Comparison of ENCODE assay signal across 1 cellular context in the genomic region with DNA sequence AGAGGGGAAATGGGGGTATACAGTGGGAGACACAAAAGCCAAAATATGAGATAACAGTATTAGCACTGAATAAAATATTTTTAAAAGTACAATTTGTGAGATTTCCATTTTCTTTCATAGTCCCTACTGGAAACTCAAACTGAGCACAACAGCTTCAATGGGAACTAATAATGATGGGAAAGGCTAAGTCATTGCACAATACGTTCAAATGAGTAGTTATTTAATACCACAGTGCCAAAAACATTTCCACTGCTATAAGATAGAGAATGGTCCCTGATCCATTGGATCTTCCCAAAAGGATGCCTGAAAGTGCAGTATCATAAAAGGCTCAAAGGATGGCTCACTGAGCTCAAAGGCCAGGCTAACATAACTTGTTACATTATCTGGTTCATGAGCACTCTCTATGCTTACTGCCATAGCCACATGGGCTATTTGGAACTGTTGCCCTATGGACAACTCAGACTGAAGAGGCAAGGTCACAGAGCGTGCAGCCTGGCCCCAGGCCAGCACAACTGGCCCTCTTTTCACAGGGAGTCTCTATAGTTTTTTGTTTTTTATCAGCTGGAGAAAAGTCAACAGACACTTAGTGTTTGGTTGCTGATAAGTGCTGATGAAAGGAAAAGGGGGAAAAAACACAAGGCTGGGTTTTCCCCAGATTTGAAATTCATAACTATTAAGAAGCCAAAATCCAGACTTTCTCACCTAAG.
TF ChIP-seq lines count a peak whose summit lies in the region.

No MANE protein-coding gene starts in this region.

TF ChIP-seq in liver, 16 proteins besides CTCF, POLR2A, EP300 and RAD21 (continued from another document):
- TF ChIP-seq, protein P1, sequence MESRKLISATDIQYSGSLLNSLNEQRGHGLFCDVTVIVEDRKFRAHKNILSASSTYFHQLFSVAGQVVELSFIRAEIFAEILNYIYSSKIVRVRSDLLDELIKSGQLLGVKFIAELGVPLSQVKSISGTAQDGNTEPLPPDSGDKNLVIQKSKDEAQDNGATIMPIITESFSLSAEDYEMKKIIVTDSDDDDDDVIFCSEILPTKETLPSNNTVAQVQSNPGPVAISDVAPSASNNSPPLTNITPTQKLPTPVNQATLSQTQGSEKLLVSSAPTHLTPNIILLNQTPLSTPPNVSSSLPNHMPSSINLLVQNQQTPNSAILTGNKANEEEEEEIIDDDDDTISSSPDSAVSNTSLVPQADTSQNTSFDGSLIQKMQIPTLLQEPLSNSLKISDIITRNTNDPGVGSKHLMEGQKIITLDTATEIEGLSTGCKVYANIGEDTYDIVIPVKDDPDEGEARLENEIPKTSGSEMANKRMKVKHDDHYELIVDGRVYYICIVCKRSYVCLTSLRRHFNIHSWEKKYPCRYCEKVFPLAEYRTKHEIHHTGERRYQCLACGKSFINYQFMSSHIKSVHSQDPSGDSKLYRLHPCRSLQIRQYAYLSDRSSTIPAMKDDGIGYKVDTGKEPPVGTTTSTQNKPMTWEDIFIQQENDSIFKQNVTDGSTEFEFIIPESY (IDR thresholded peaks at IDR 0.05): peak; percentile 56
- TF ChIP-seq RXRA (IDR thresholded peaks at IDR 0.05): peak; percentile 81
- no peak for TF ChIP-seq TAF1 (conservative IDR thresholded peaks at IDR 0.05)
- TF ChIP-seq HNF4A (conservative IDR thresholded peaks at IDR 0.05): peak; percentile 93 to 95
- TF ChIP-seq YY1 (IDR thresholded peaks at IDR 0.05): peak; percentile 78
- no peak for TF ChIP-seq NR2F2 (IDR thresholded peaks at IDR 0.05)
